In genomic region chr3:114700637-114701234, GRCh38 we compare ENCODE assay signal across 28 cellular contexts.
"Had no signal": no experiment of that assay in that cellular context is flagged by ENCODE, and none has a peak within 500 bp of the region (broad histone marks: within the 10 kb centered on the region; RNA-seq: fewer than 3 reads in every experiment).

No MANE protein-coding gene starts in this region.

- H3K9me3 ChIP-seq: body of pancreas, esophagus squamous epithelium, gastroesophageal sphincter had no signal

- H3K27ac ChIP-seq: body of pancreas, esophagus squamous epithelium, gastroesophageal sphincter had no signal

- H3K4me1 Mint-ChIP-seq: activated CD4-positive, alpha-beta T cell treated with anti-CD3 and anti-CD28 coated beads, Interleukin-2, amount 10 ng/mL, durations not matched to agents 24 days and 14 days had no signal

- H3K9me3 Mint-ChIP-seq: activated CD4-positive, alpha-beta memory T cell treated with anti-CD3 and anti-CD28 coated beads for 36 hours; activated CD4-positive, alpha-beta T cell treated with anti-CD3 and anti-CD28 coated beads, Interleukin-2, amount 10 ng/mL, durations not matched to agents 24 days and 14 days; activated naive CD4-positive, alpha-beta T cell treated with anti-CD3 and anti-CD28 coated beads for 36 hours; activated naive CD4-positive, alpha-beta T cell treated with anti-CD3 and anti-CD28 coated beads, Interleukin-2, amount 50 U/mL, for 24 hours; activated T-helper 1 cell treated with anti-CD3 and anti-CD28 coated beads, Interleukin-12 subunit alpha, Interleukin-12 subunit beta, Interleukin-2, Interleukin-4 antibody, amounts not matched to agents 30 ng/mL and 10 ng/mL and 1 ng/mL, durations not matched to agents 14 hours and 24 hours and 36 hours; activated T-helper 2 cell treated with anti-CD3 and anti-CD28 coated beads, Interferon-gamma antibody, Interleukin-2, Interleukin-4, amounts not matched to agents 10 μg/mL and 5 μg/mL and 100 μg/mL, durations not matched to agents 14 hours and 24 hours and 36 hours; effector memory CD8-positive, alpha-beta T cell had no signal

- FAIRE-seq: colon had no signal

- H3K4me3 ChIP-seq: body of pancreas, esophagus squamous epithelium, gastroesophageal sphincter had no signal

- H3K4me1 ChIP-seq: esophagus squamous epithelium had no signal

- H3K36me3 Mint-ChIP-seq: activated CD4-positive, alpha-beta memory T cell treated with anti-CD3 and anti-CD28 coated beads for 36 hours; activated naive CD8-positive, alpha-beta T cell treated with anti-CD3 and anti-CD28 coated beads, Interleukin-2, amount 10 ng/mL, durations not matched to agents 7 days and 5 days had no signal

- DNase-seq: activated CD4-positive, alpha-beta memory T cell treated with anti-CD3 and anti-CD28 coated beads for 36 hours; activated CD4-positive, alpha-beta T cell treated with anti-CD3 and anti-CD28 coated beads for 36 hours; activated CD4-positive, alpha-beta T cell treated with anti-CD3 and anti-CD28 coated beads, Interleukin-2, amount 10 ng/mL, durations not matched to agents 24 days and 14 days; activated CD4-positive, CD25-positive, alpha-beta regulatory T cell; activated CD4-positive, CD25-positive, alpha-beta regulatory T cell treated with anti-CD3 and anti-CD28 coated beads, Interleukin-2, amount 50 U/mL, for 72 hours; activated CD8-positive, alpha-beta memory T cell treated with anti-CD3 and anti-CD28 coated beads for 24 hours; activated effector memory CD4-positive, alpha-beta T cell treated with anti-CD3 and anti-CD28 coated beads, Interleukin-2, amount 50 U/mL, for 16 hours; activated naive CD4-positive, alpha-beta T cell treated with anti-CD3 and anti-CD28 coated beads for 36 hours; activated naive CD8-positive, alpha-beta T cell treated with anti-CD3 and anti-CD28 coated beads, Interleukin-2, amount 10 ng/mL, durations not matched to agents 7 days and 5 days; activated T-cell treated with anti-CD3 and anti-CD28 coated beads, Interleukin-2, amount 50 U/mL, for 48 hours; amniotic stem cell; anterior cingulate cortex; body of pancreas; caudate nucleus; cortex of kidney; dermis blood vessel endothelial cell; effector CD4-positive, alpha-beta T cell; effector memory CD8-positive, alpha-beta T cell; erythroblast; esophagus squamous epithelium; foreskin melanocyte; head of caudate nucleus; T-helper 2 cell had no signal

- H3K36me3 ChIP-seq: esophagus squamous epithelium, gastroesophageal sphincter had no signal

- ATAC-seq: activated CD4-positive, alpha-beta T cell treated with anti-CD3 and anti-CD28 coated beads for 36 hours; body of pancreas; effector memory CD8-positive, alpha-beta T cell; gastroesophageal sphincter had no signal

- H3K27ac Mint-ChIP-seq: activated CD4-positive, alpha-beta memory T cell treated with anti-CD3 and anti-CD28 coated beads for 36 hours; activated CD4-positive, alpha-beta T cell treated with anti-CD3 and anti-CD28 coated beads for 36 hours; activated CD4-positive, alpha-beta T cell treated with anti-CD3 and anti-CD28 coated beads, Interleukin-2, amount 10 ng/mL, durations not matched to agents 24 days and 14 days; activated naive CD4-positive, alpha-beta T cell treated with anti-CD3 and anti-CD28 coated beads for 36 hours; activated naive CD8-positive, alpha-beta T cell treated with anti-CD3 and anti-CD28 coated beads, Interleukin-2, amount 10 ng/mL, durations not matched to agents 7 days and 5 days; activated T-helper 1 cell treated with anti-CD3 and anti-CD28 coated beads, Interleukin-12 subunit alpha, Interleukin-12 subunit beta, Interleukin-2, Interleukin-4 antibody, amounts not matched to agents 30 ng/mL and 10 ng/mL and 1 ng/mL, durations not matched to agents 14 hours and 24 hours and 36 hours; activated T-helper 2 cell treated with anti-CD3 and anti-CD28 coated beads, Interferon-gamma antibody, Interleukin-2, Interleukin-4, amounts not matched to agents 10 μg/mL and 5 μg/mL and 100 μg/mL, durations not matched to agents 14 hours and 24 hours and 36 hours; effector memory CD8-positive, alpha-beta T cell had no signal

- H3K27me3 ChIP-seq: body of pancreas, esophagus squamous epithelium, gastroesophageal sphincter had no signal

- H3K27me3 Mint-ChIP-seq: activated CD4-positive, alpha-beta memory T cell treated with anti-CD3 and anti-CD28 coated beads for 36 hours; activated CD4-positive, alpha-beta T cell treated with anti-CD3 and anti-CD28 coated beads for 36 hours; activated CD4-positive, alpha-beta T cell treated with anti-CD3 and anti-CD28 coated beads, Interleukin-2, amount 10 ng/mL, durations not matched to agents 24 days and 14 days; activated naive CD4-positive, alpha-beta T cell treated with anti-CD3 and anti-CD28 coated beads, Interleukin-2, amount 50 U/mL, for 24 hours; activated naive CD8-positive, alpha-beta T cell treated with anti-CD3 and anti-CD28 coated beads, Interleukin-2, amount 10 ng/mL, durations not matched to agents 7 days and 5 days; effector memory CD8-positive, alpha-beta T cell had no signal

- H3K4me3 Mint-ChIP-seq: activated CD4-positive, alpha-beta memory T cell treated with anti-CD3 and anti-CD28 coated beads for 36 hours; activated CD4-positive, alpha-beta T cell treated with anti-CD3 and anti-CD28 coated beads for 36 hours; activated CD4-positive, alpha-beta T cell treated with anti-CD3 and anti-CD28 coated beads, Interleukin-2, amount 10 ng/mL, durations not matched to agents 24 days and 14 days; activated naive CD4-positive, alpha-beta T cell treated with anti-CD3 and anti-CD28 coated beads for 36 hours; activated naive CD4-positive, alpha-beta T cell treated with anti-CD3 and anti-CD28 coated beads, Interleukin-2, amount 50 U/mL, for 24 hours; activated naive CD8-positive, alpha-beta T cell treated with anti-CD3 and anti-CD28 coated beads, Interleukin-2, amount 10 ng/mL, durations not matched to agents 7 days and 5 days; activated T-helper 1 cell treated with anti-CD3 and anti-CD28 coated beads, Interleukin-12 subunit alpha, Interleukin-12 subunit beta, Interleukin-2, Interleukin-4 antibody, amounts not matched to agents 30 ng/mL and 10 ng/mL and 1 ng/mL, durations not matched to agents 14 hours and 24 hours and 36 hours; effector memory CD8-positive, alpha-beta T cell had no signal
